8 cellular contexts compared by ENCODE assay signal in the genomic region with DNA sequence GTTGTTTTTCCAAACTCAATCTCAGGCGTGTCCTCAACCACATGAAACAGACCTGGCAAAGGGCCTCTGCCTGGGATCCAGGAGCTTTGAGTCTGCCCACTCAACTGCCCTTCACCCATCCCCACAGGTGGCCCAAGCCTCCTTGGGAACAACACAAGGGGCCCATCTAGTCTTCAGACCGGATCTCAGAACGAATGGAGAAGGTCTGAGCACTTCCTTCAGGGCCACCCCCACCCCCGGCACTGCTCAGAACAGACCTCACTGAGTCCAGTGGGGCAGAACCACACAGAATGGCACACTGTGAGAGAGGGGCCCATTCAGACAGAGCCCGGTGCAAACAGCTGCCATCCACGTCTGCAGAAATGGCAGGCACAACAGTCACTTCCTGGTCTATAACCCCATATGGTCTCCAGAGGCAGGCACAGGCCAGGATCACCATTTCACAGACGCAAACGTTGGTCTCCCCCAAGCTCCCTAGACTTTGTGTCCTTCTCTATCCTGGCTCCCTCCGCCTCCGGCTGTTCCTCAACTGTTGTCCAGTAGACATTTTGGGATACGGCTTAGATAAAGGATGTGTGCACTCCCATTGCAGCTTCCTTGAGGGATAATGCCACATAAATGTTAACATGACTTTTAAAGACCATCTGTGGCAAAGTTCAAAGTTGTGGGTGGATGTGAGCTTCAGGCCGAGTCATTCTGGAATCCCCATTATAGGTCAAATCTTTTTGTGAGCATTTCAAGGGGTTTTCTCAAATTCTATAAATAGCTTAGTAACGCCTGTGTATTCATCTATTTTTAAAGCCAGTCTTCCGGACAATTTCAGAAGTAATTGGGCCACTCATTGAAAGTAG.
A peak's percentile ranks its signal among the peaks of the same experiment; 100 is the strongest.
DNase-seq lines count a peak whose midpoint lies in the region; ATAC-seq and TF ChIP-seq lines count a peak whose summit lies in the region.

No MANE protein-coding gene starts in this region.

- intact Hi-C loops in natural killer cell (cut with micrococcal nuclease) = no loop called here

- H3K27ac Mint-ChIP-seq in activated T-helper 17 cell treated with anti-CD3 and anti-CD28 coated beads, Interleukin-2, amount 50 U/mL, for 72 hours = peak overlapping the region; percentile 94
- peak overlapping the region in 1 of 2 donors; percentile 49 for H3K27ac Mint-ChIP-seq in natural killer cell

- H3K4me1 Mint-ChIP-seq in activated T-helper 17 cell treated with anti-CD3 and anti-CD28 coated beads, Interleukin-2, amount 50 U/mL, for 72 hours = peaks cover 34% of the 10 kb centered on the region
- peaks cover 23 to 56% of the 10 kb centered on the region in 2 donors for H3K4me1 Mint-ChIP-seq in natural killer cell

- no peaks in the 10 kb centered on the region for H3K27me3 Mint-ChIP-seq in activated T-helper 17 cell treated with anti-CD3 and anti-CD28 coated beads, Interleukin-2, amount 50 U/mL, for 72 hours
- no peaks in the 10 kb centered on the region for H3K27me3 Mint-ChIP-seq in natural killer cell (ENCODE audit: low read depth in 2 of 2)

- peak overlapping the region; percentile 72 for H3K4me3 Mint-ChIP-seq in activated T-helper 17 cell treated with anti-CD3 and anti-CD28 coated beads, Interleukin-2, amount 50 U/mL, for 72 hours
- no peak overlapping the region for H3K4me3 Mint-ChIP-seq in natural killer cell

- peak; percentile 51 for ATAC-seq in GM18907 (IDR thresholded peaks at IDR 0.05; ENCODE audit: unreplicated experiment)
- peak; percentile 55 for ATAC-seq in HG02852 (IDR thresholded peaks at IDR 0.05; ENCODE audit: unreplicated experiment)
- ATAC-seq in activated T-helper 17 cell treated with anti-CD3 and anti-CD28 coated beads, Interleukin-2, amount 50 U/mL, for 72 hours (replicated peaks) = peak; percentile 84
- peak in 1 of 3 donors; percentile 30 for ATAC-seq in natural killer cell

- no peaks in the 10 kb centered on the region for H3K36me3 Mint-ChIP-seq in activated T-helper 17 cell treated with anti-CD3 and anti-CD28 coated beads, Interleukin-2, amount 50 U/mL, for 72 hours (ENCODE audit: low read depth)
- H3K36me3 Mint-ChIP-seq in natural killer cell = no peaks in the 10 kb centered on the region

- DNase-seq in natural killer cell (peak; percentile 14), DMS153 treated with DMSO at 0.1 percent for 48 hours (lab: John Stamatoyannopoulos, UW; ENCODE audit: unreplicated experiment) (no peak), DMS 273 (lab: John Stamatoyannopoulos, UW; ENCODE audit: unreplicated experiment) (no peak), NCI-H69 (lab: John Stamatoyannopoulos, UW) (no peak), DMS114 treated with DMSO at 0.1 percent for 48 hours (lab: John Stamatoyannopoulos, UW; ENCODE audit: unreplicated experiment) (no peak)

- no peaks in the 10 kb centered on the region for H3K9me3 Mint-ChIP-seq in activated T-helper 17 cell treated with anti-CD3 and anti-CD28 coated beads, Interleukin-2, amount 50 U/mL, for 72 hours
- no peaks in the 10 kb centered on the region for H3K9me3 Mint-ChIP-seq in natural killer cell

- no peak for TF ChIP-seq CTCF in natural killer cell (IDR thresholded peaks at IDR 0.05)
